ENCODE assay signal across 1 cellular context in the genomic region with DNA sequence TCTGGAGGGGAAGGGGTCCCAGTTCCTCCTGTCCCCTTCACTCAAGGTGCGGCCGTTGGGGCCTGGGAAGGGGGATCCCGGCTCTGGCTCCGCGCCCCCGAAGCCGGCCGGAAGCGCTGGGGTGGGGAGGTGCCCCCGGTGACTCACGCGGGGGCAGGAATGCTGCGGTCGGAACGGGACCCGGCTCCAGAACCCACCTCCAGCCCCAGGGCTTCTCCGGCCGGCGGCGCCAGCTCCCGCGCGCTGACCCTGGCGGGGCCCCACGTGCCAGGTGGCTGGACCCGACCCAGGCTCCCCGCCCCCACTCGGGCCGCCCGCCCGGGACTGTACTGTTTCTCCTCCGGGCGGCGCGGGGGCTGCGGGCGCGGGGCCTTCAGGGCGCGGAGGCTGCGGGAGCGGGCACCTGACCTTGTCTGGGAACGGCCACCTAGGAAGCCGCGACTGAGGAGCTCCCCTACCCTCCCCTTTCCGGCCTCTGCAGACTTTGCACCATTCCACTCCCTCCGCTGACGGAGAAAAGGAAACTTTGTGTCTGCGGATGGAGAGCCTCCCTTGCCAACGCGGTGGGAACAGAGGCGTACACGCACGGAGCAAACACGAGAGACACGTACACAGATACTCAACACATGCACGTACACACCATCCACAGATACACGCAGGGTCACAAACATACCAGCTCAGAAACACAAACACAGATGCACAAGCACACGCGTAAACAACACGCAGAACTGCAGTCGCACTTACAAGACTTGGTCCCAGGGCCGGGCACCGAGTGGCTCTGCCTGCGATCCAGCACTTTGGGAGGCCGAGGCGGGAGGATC.
TF ChIP-seq lines count a peak whose summit lies in the region.

No MANE protein-coding gene starts in this region.

TF ChIP-seq in HepG2, 621 proteins besides CTCF, POLR2A, EP300 and RAD21 (continued from another document and continues in another):
- TF ChIP-seq, protein P1, sequence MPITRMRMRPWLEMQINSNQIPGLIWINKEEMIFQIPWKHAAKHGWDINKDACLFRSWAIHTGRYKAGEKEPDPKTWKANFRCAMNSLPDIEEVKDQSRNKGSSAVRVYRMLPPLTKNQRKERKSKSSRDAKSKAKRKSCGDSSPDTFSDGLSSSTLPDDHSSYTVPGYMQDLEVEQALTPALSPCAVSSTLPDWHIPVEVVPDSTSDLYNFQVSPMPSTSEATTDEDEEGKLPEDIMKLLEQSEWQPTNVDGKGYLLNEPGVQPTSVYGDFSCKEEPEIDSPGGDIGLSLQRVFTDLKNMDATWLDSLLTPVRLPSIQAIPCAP (CRISPR knock-in tag; IDR thresholded peaks at IDR 0.05; ENCODE audit: low read depth) = no peak
- TF ChIP-seq NONO (IDR thresholded peaks at IDR 0.05) (no peak), NONO (CRISPR knock-in tag; conservative IDR thresholded peaks at IDR 0.05) (peak; percentile 75), ZMYM4 (CRISPR knock-in tag; IDR thresholded peaks at IDR 0.05) (peak; percentile 72), ZNF672 (CRISPR knock-in tag; IDR thresholded peaks at IDR 0.05) (no peak), MYNN (CRISPR knock-in tag; IDR thresholded peaks at IDR 0.05; ENCODE audit: low read depth) (no peak), ZNF121 (CRISPR knock-in tag; IDR thresholded peaks at IDR 0.05) (0 out of 2 replicates have a peak, but pooled peaks have one; percentile 27), NFYB (CRISPR knock-in tag; IDR thresholded peaks at IDR 0.05) (no peak), ZNF468 (CRISPR knock-in tag; IDR thresholded peaks at IDR 0.05) (0 out of 2 replicates have a peak, but pooled peaks have one; percentile 81), THYN1 (CRISPR knock-in tag; IDR thresholded peaks at IDR 0.05; ENCODE audit: borderline replicate concordance, low read depth) (no peak), THAP11 (CRISPR knock-in tag; IDR thresholded peaks at IDR 0.05) (no peak), TEAD3 (CRISPR knock-in tag; optimal IDR thresholded peaks at IDR 0.05; ENCODE audit: borderline replicate concordance) (no peak), TAF1 (CRISPR knock-in tag; IDR thresholded peaks at IDR 0.05) (no peak; the same call in 1 of the 2 replicates), THAP9 (CRISPR knock-in tag; IDR thresholded peaks at IDR 0.05; ENCODE audit: borderline replicate concordance) (no peak), ZNF850 (CRISPR knock-in tag; conservative IDR thresholded peaks at IDR 0.05) (no peak), ELF3 (CRISPR knock-in tag; IDR thresholded peaks at IDR 0.05) (peak; percentile 53; the same call in 1 of the 2 replicates), HNF1A (IDR thresholded peaks at IDR 0.05; ENCODE audit: low read depth) (no peak), HNF1A (CRISPR knock-in tag; IDR thresholded peaks at IDR 0.05; ENCODE audit: borderline replicate concordance) (0 out of 2 replicates have a peak, but pooled peaks have one; percentile 33), ZNF577 (CRISPR knock-in tag; IDR thresholded peaks at IDR 0.05; ENCODE audit: borderline replicate concordance, low read depth) (no peak), TCF12 (IDR thresholded peaks at IDR 0.05) (no peak), TCF12 (CRISPR knock-in tag; IDR thresholded peaks at IDR 0.05) (peak; percentile 87; the same call in 1 of the 2 replicates), SALL1 (CRISPR knock-in tag; IDR thresholded peaks at IDR 0.05) (peak; percentile 59), NFE2L1 (CRISPR knock-in tag; IDR thresholded peaks at IDR 0.05; ENCODE audit: borderline replicate concordance) (no peak), ZNF234 (CRISPR knock-in tag; conservative IDR thresholded peaks at IDR 0.05) (0 out of 2 replicates have a peak, but pooled peaks have one; percentile 58), SMC3 (IDR thresholded peaks at IDR 0.05; ENCODE audit: low read length) (no peak), ZNF292 (CRISPR knock-in tag; IDR thresholded peaks at IDR 0.05; ENCODE audit: borderline replicate concordance, low read depth) (no peak), ZBED4 (CRISPR knock-in tag; IDR thresholded peaks at IDR 0.05; ENCODE audit: borderline replicate concordance) (peak; percentile 78; the same call in 1 of the 2 replicates), NR2C2 (CRISPR knock-in tag; IDR thresholded peaks at IDR 0.05; ENCODE audit: borderline replicate concordance) (peak; percentile 59), RBM39 (IDR thresholded peaks at IDR 0.05; ENCODE audit: low read depth, low read length, poor library complexity, severe bottlenecking) (peak; percentile 85), ARNT2 (CRISPR knock-in tag; IDR thresholded peaks at IDR 0.05; ENCODE audit: low read depth) (peak; percentile 45; the same call in 1 of the 2 replicates), ZNF773 (CRISPR knock-in tag; IDR thresholded peaks at IDR 0.05; ENCODE audit: borderline replicate concordance) (no peak)
- TF ChIP-seq, protein P2, sequence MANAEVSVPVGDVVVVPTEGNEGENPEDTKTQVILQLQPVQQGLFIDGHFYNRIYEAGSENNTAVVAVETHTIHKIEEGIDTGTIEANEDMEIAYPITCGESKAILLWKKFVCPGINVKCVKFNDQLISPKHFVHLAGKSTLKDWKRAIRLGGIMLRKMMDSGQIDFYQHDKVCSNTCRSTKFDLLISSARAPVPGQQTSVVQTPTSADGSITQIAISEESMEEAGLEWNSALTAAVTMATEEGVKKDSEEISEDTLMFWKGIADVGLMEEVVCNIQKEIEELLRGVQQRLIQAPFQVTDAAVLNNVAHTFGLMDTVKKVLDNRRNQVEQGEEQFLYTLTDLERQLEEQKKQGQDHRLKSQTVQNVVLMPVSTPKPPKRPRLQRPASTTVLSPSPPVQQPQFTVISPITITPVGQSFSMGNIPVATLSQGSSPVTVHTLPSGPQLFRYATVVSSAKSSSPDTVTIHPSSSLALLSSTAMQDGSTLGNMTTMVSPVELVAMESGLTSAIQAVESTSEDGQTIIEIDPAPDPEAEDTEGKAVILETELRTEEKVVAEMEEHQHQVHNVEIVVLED (CRISPR knock-in tag; IDR thresholded peaks at IDR 0.05; ENCODE audit: borderline replicate concordance) = no peak
- TF ChIP-seq, protein P3, sequence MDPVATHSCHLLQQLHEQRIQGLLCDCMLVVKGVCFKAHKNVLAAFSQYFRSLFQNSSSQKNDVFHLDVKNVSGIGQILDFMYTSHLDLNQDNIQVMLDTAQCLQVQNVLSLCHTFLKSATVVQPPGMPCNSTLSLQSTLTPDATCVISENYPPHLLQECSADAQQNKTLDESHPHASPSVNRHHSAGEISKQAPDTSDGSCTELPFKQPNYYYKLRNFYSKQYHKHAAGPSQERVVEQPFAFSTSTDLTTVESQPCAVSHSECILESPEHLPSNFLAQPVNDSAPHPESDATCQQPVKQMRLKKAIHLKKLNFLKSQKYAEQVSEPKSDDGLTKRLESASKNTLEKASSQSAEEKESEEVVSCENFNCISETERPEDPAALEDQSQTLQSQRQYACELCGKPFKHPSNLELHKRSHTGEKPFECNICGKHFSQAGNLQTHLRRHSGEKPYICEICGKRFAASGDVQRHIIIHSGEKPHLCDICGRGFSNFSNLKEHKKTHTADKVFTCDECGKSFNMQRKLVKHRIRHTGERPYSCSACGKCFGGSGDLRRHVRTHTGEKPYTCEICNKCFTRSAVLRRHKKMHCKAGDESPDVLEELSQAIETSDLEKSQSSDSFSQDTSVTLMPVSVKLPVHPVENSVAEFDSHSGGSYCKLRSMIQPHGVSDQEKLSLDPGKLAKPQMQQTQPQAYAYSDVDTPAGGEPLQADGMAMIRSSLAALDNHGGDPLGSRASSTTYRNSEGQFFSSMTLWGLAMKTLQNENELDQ (CRISPR knock-in tag; IDR thresholded peaks at IDR 0.05; ENCODE audit: borderline replicate concordance) = no peak
- TF ChIP-seq, protein P4, sequence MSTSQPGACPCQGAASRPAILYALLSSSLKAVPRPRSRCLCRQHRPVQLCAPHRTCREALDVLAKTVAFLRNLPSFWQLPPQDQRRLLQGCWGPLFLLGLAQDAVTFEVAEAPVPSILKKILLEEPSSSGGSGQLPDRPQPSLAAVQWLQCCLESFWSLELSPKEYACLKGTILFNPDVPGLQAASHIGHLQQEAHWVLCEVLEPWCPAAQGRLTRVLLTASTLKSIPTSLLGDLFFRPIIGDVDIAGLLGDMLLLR (CRISPR knock-in tag; IDR thresholded peaks at IDR 0.05) = no peak
- TF ChIP-seq, protein P5, sequence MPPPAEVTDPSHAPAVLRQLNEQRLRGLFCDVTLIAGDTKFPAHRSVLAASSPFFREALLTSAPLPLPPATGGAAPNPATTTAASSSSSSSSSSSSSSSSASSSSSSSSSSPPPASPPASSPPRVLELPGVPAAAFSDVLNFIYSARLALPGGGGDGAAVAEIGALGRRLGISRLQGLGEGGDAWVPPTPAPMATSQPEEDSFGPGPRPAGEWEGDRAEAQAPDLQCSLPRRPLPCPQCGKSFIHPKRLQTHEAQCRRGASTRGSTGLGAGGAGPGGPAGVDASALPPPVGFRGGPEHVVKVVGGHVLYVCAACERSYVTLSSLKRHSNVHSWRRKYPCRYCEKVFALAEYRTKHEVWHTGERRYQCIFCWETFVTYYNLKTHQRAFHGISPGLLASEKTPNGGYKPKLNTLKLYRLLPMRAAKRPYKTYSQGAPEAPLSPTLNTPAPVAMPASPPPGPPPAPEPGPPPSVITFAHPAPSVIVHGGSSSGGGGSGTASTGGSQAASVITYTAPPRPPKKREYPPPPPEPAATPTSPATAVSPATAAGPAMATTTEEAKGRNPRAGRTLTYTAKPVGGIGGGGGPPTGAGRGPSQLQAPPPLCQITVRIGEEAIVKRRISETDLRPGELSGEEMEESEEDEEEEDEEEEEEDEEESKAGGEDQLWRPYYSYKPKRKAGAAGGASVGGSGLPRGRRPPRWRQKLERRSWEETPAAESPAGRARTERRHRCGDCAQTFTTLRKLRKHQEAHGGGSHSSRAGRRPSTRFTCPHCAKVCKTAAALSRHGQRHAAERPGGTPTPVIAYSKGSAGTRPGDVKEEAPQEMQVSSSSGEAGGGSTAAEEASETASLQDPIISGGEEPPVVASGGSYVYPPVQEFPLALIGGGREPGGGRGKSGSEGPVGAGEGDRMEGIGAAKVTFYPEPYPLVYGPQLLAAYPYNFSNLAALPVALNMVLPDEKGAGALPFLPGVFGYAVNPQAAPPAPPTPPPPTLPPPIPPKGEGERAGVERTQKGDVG (CRISPR knock-in tag; IDR thresholded peaks at IDR 0.05; ENCODE audit: borderline replicate concordance) = no peak
